In genomic region chr1:173866462-173866861, GRCh38 we compare ENCODE assay signal across 8 cellular contexts. TPM values are rescaled to one million over a fixed set of nuclear protein-coding genes. Genes with fewer than 3 reads are reported as not detected.
A peak's percentile ranks its signal among the peaks of the same experiment; 100 is the strongest.
DNase-seq lines count a peak whose midpoint lies in the region; ATAC-seq and TF ChIP-seq lines count a peak whose summit lies in the region.

No MANE protein-coding gene starts in this region.

- H3K4me3 ChIP-seq in DND-41 (ENCODE audit: low read depth in 1 of 2, low read length in 2 of 2) (peak overlapping the region; percentile 67 to 73; a peak in 3 of 4 replicates), NT2/D1 (ENCODE audit: insufficient read length, low read depth) (peak overlapping the region; percentile 98), neural progenitor cell (peak overlapping the region; percentile 83)
- H3K4me3 ChIP-seq in effector memory CD4-positive, alpha-beta T cell (ENCODE audit: insufficient read depth, low read depth, low read length, poor library complexity, severe bottlenecking), result peak overlapping the region; percentile 78

- DNase-seq in DND-41 (no peak), NT2/D1 (ENCODE audit: low read depth, low spot score) (no peak), neural progenitor cell (ENCODE audit: low spot score) (no peak), kidney tubule cell (ENCODE audit: low spot score) (no peak), MV-4-11 (lab: John Stamatoyannopoulos, UW) (no peak)
- no peak for DNase-seq in effector memory CD4-positive, alpha-beta T cell

- H3K4me1 ChIP-seq in DND-41 (ENCODE audit: insufficient read depth, low read length) (peaks cover 56% of the 10 kb centered on the region), NT2/D1 (ENCODE audit: insufficient read depth, insufficient read length) (no peaks in the 10 kb centered on the region), neural progenitor cell (peaks cover 23% of the 10 kb centered on the region)
- peaks cover 39% of the 10 kb centered on the region for H3K4me1 ChIP-seq in effector memory CD4-positive, alpha-beta T cell (ENCODE audit: control insufficient read depth, insufficient read depth, low read length, poor library complexity, severe bottlenecking)

- peaks cover 32% of the 10 kb centered on the region for H3K4me1 Mint-ChIP-seq in neural progenitor cell

- no peak overlapping the region for H3K27ac Mint-ChIP-seq in neural progenitor cell

- H3K27ac ChIP-seq in DND-41 (ENCODE audit: low read length) (peak overlapping the region; percentile 88), neural progenitor cell (peak overlapping the region; percentile 81)
- peak overlapping the region; percentile 94 for H3K27ac ChIP-seq in effector memory CD4-positive, alpha-beta T cell (ENCODE audit: insufficient read depth, low read length, poor library complexity, severe bottlenecking)

- H3K9me3 ChIP-seq in DND-41 (ENCODE audit: insufficient read depth, low read length, severe bottlenecking), result no peaks in the 10 kb centered on the region
- H3K9me3 ChIP-seq in NT2/D1 (ENCODE audit: insufficient read depth, low read length), result no peaks in the 10 kb centered on the region
- H3K9me3 ChIP-seq in effector memory CD4-positive, alpha-beta T cell (ENCODE audit: control insufficient read depth, low read length), result no peaks in the 10 kb centered on the region
- no peaks in the 10 kb centered on the region for H3K9me3 ChIP-seq in neural progenitor cell (ENCODE audit: low read depth)

- H3K27me3 Mint-ChIP-seq in neural progenitor cell (ENCODE audit: insufficient read depth, low read depth), result no peaks in the 10 kb centered on the region

- no peaks in the 10 kb centered on the region for H3K9me3 Mint-ChIP-seq in neural progenitor cell

- no peak for TF ChIP-seq CTCF in DND-41 (IDR thresholded peaks at IDR 0.05; ENCODE audit: borderline replicate concordance, extremely low read depth, low read length, poor library complexity, severe bottlenecking)
- TF ChIP-seq CTCF in neural progenitor cell (IDR thresholded peaks at IDR 0.05), result no peak

- peaks cover 72% of the 10 kb centered on the region for H3F3A ChIP-seq in neural progenitor cell (ENCODE audit: low read depth)

- peaks cover 38% of the 10 kb centered on the region for H3K36me3 Mint-ChIP-seq in neural progenitor cell

- H3K4me3 Mint-ChIP-seq in neural progenitor cell, result peak overlapping the region; percentile 99

- H4K20me1 ChIP-seq in DND-41 (ENCODE audit: insufficient read depth, low read length) (peaks cover 27% of the 10 kb centered on the region; the same call in 1 of the 2 replicates), neural progenitor cell (ENCODE audit: low read depth) (peaks cover 55% of the 10 kb centered on the region)

- H3K27me3 ChIP-seq in DND-41 (ENCODE audit: insufficient read depth, low read length, poor library complexity), result no peaks in the 10 kb centered on the region
- H3K27me3 ChIP-seq in NT2/D1 (ENCODE audit: insufficient read depth, insufficient read length), result no peaks in the 10 kb centered on the region
- no peaks in the 10 kb centered on the region for H3K27me3 ChIP-seq in effector memory CD4-positive, alpha-beta T cell (replicated peaks; ENCODE audit: control insufficient read depth, insufficient read depth, low read length, poor library complexity, severe bottlenecking)
- H3K27me3 ChIP-seq in neural progenitor cell, result no peaks in the 10 kb centered on the region

- H2AFZ ChIP-seq in DND-41 (ENCODE audit: low read depth, low read length) (no peak overlapping the region), neural progenitor cell (replicated peaks) (no peak overlapping the region)

- H3K79me2 ChIP-seq in DND-41 (ENCODE audit: insufficient read depth, low read length) (peaks cover 36% of the 10 kb centered on the region), neural progenitor cell (ENCODE audit: low read depth) (peaks cover 65% of the 10 kb centered on the region)

- ATAC-seq in DND-41 (ENCODE audit: insufficient read depth, low read depth) (no peak), GM19035 (IDR thresholded peaks at IDR 0.05; ENCODE audit: unreplicated experiment) (no peak), GM18511 (IDR thresholded peaks at IDR 0.05; ENCODE audit: unreplicated experiment) (no peak)

- H3K4me2 ChIP-seq in DND-41 (ENCODE audit: insufficient read depth, low read length) (peak overlapping the region; percentile 69), neural progenitor cell (peak overlapping the region; percentile 97)

- peaks cover 73% of the 10 kb centered on the region for H3K36me3 ChIP-seq in DND-41 (ENCODE audit: insufficient read depth, low read length)
- peaks cover 68% of the 10 kb centered on the region for H3K36me3 ChIP-seq in NT2/D1 (ENCODE audit: insufficient read depth, insufficient read length, low read length)
- peaks cover 35% of the 10 kb centered on the region for H3K36me3 ChIP-seq in effector memory CD4-positive, alpha-beta T cell (ENCODE audit: control insufficient read depth, insufficient read depth, low read length)
- H3K36me3 ChIP-seq in neural progenitor cell, result peaks cover 38% of the 10 kb centered on the region

- H3K9ac ChIP-seq in DND-41 (ENCODE audit: low read depth, low read length) (peak overlapping the region; percentile 61), NT2/D1 (ENCODE audit: insufficient read length, low read depth) (peak overlapping the region; percentile 99), neural progenitor cell (peak overlapping the region; percentile 81)

RNA-seq across cellular contexts. Expression of gene GAS5, which starts 1.3 kb away (rescaled TPM):
- 585 and 950 TPM in 2 replicates for total RNA-seq in neural progenitor cell (ENCODE audit: low replicate concordance)

RNA-seq across cellular contexts. Expression of gene ZBTB37, which starts 1.7 kb away (rescaled TPM):
- 13.9 and 19.4 TPM in 2 replicates for total RNA-seq in neural progenitor cell (ENCODE audit: low replicate concordance)

RNA-seq across cellular contexts. Expression of gene CENPL, which starts 41.8 kb away (rescaled TPM):
- total RNA-seq in neural progenitor cell (ENCODE audit: low replicate concordance), result 33.4 and 37.7 TPM in 2 replicates

RNA-seq across cellular contexts. Expression of gene DARS2, which starts 42.0 kb away (rescaled TPM):
- 35.7 and 56.0 TPM in 2 replicates for total RNA-seq in neural progenitor cell (ENCODE audit: low replicate concordance)

RNA-seq across cellular contexts. Expression of gene SERPINC1, which starts 50.7 kb away (rescaled TPM):
- total RNA-seq in neural progenitor cell (ENCODE audit: low replicate concordance), result not detected in 2 replicates
